1 cellular context compared by ENCODE assay signal in genomic region chr12:121942145-121942718, GRCh38.
TF ChIP-seq lines count a peak whose summit lies in the region.

No MANE protein-coding gene starts in this region.

TF ChIP-seq in H1, 55 proteins besides CTCF, POLR2A, EP300 and RAD21:
- TF ChIP-seq E2F6 (IDR thresholded peaks at IDR 0.05) (no peak), JUN (IDR thresholded peaks at IDR 0.05; ENCODE audit: low read depth, low read length) (no peak), HDAC2 (IDR thresholded peaks at IDR 0.05; ENCODE audit: borderline replicate concordance in 1 of 2, low read depth in 2 of 2, low read length in 2 of 2) (no peak), ZNF274 (IDR thresholded peaks at IDR 0.05; ENCODE audit: borderline replicate concordance, extremely low read depth, low read length) (no peak), CBX8 (IDR thresholded peaks at IDR 0.05; ENCODE audit: borderline replicate concordance, low read depth, low read length) (no peak), CHD2 (IDR thresholded peaks at IDR 0.05; ENCODE audit: low read length) (no peak), KDM5A (IDR thresholded peaks at IDR 0.05; ENCODE audit: low read length) (no peak)
